In the genomic region with DNA sequence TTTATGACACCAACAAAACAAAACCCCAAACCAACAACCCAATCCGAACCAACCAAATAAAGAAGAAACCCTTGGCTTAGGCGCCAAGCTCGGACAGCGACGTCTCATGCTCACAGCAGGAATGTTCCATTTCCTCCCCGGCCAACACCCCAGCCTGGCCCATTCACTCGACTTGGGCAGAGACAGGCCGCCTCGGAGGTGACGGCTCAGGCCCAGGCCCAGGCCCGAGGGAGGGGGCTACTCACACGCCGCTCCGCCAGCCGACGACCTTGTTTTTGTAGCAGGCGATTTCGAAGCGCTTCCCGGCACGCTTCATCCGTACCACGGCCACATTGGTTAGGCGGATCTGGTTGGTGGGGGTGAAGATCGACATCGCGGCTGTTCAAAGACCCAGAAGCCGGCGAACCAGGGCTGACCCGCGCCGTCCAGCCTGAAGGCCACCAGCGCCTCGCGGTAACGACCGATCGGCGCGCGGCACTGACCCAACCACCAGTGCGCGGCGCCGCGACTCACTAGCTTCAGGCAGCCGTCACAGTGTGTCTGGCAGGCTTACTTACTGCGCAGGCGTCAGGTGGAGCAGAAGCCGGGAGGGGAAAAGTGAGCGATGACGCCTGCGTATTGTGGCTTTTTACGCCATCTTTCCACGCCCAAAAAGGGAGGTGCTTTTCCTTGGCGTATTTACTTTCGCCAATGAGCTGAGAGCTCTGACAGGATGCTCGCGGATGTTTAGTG, we compare ENCODE assay signal across 8 cellular contexts. TPM values are rescaled to one million over a fixed set of nuclear protein-coding genes. Genes with fewer than 3 reads are reported as not detected.
A peak's percentile ranks its signal among the peaks of the same experiment; 100 is the strongest.
DNase-seq lines count a peak whose midpoint lies in the region; ATAC-seq and TF ChIP-seq lines count a peak whose summit lies in the region.
"Not testable (repeated sequence)": the region's sequence is repeated elsewhere in the genome, so short reads cannot be mapped to it uniquely, and the experiment has no call there.

TSS of gene SBDS (minus strand) at position 542 of the 732 bp plus-strand sequence. CDS start at position 373, 169 bp downstream.

- ATAC-seq in GM21717 (IDR thresholded peaks at IDR 0.05; ENCODE audit: unreplicated experiment) = peak; percentile 57

- not testable (repeated sequence) for H3K27me3 ChIP-seq in mucosa of rectum (ENCODE audit: control insufficient read depth in 2 of 2, insufficient read depth in 2 of 2, low read length in 2 of 2)

- H3K9me3 Mint-ChIP-seq in activated T-cell treated with anti-CD3 and anti-CD28 coated beads, Interleukin-2, amount 50 U/mL, for 24 hours = not testable (repeated sequence)

- H3K27me3 Mint-ChIP-seq in activated T-cell treated with anti-CD3 and anti-CD28 coated beads, Interleukin-2, amount 50 U/mL, for 24 hours = not testable (repeated sequence)

- peak within 1 kb of the TSS; percentile 99 for H3K27ac Mint-ChIP-seq in activated T-cell treated with anti-CD3 and anti-CD28 coated beads, Interleukin-2, amount 50 U/mL, for 24 hours

- peak within 1 kb of the TSS; percentile 84 to 88 for H3K4me3 ChIP-seq in mucosa of rectum (ENCODE audit: low read length in 2 of 2)

- peak within 1 kb of the TSS; percentile 98 to 99 for H3K27ac ChIP-seq in mucosa of rectum (ENCODE audit: low read depth in 2 of 2, low read length in 2 of 2)

- H3K4me1 Mint-ChIP-seq in activated T-cell treated with anti-CD3 and anti-CD28 coated beads, Interleukin-2, amount 50 U/mL, for 24 hours (ENCODE audit: low read depth) = peaks cover 34% of the 10 kb centered on the region

- in situ Hi-C loops in KBM-7 (cut with MboI; ENCODE audit: low pct_unique_long_range_greater_than_20kb, low sequenced_read_pairs) = not testable (repeated sequence)

- H3K4me1 ChIP-seq in mucosa of rectum (ENCODE audit: control insufficient read depth in 2 of 2, insufficient read depth in 2 of 2, low read length in 2 of 2) = not testable (repeated sequence)

- TF ChIP-seq POLR2A in erythroblast (IDR thresholded peaks at IDR 0.05; ENCODE audit: low read length) = peak; percentile 88

- peaks cover 75% of the 10 kb centered on the region for H3K36me3 Mint-ChIP-seq in activated T-cell treated with anti-CD3 and anti-CD28 coated beads, Interleukin-2, amount 50 U/mL, for 24 hours (ENCODE audit: low read depth)

- H3K36me3 ChIP-seq in mucosa of rectum (ENCODE audit: control insufficient read depth in 2 of 2, insufficient read depth in 2 of 2, low read length in 2 of 2) = peaks cover 6 to 11% of the 10 kb centered on the region in 2 donors

- H3K4me3 Mint-ChIP-seq in activated T-cell treated with anti-CD3 and anti-CD28 coated beads, Interleukin-2, amount 50 U/mL, for 24 hours = peak within 1 kb of the TSS; percentile 99

- not testable (repeated sequence) for H3K9me3 ChIP-seq in mucosa of rectum (ENCODE audit: control insufficient read depth in 2 of 2, low read length in 2 of 2)

- DNase-seq in DMS153 treated with DMSO at 0.1 percent for 48 hours (lab: John Stamatoyannopoulos, UW; ENCODE audit: unreplicated experiment) (peak; percentile 93), KBM-7 (peak; percentile 99), erythroblast (lab: John Stamatoyannopoulos, UW) (peak; percentile 99)
- peak; percentile 90 for DNase-seq in activated T-cell treated with anti-CD3 and anti-CD28 coated beads, Interleukin-2, amount 50 U/mL, for 24 hours
- peak; percentile 93 for DNase-seq in stimulated activated CD8-positive, alpha-beta memory T cell treated with anti-CD3 and anti-CD28 coated beads, Interleukin-4, amount 100 ng/mL, for 48 hours

- H3K9ac ChIP-seq in mucosa of rectum (ENCODE audit: low read depth in 1 of 2, low read length in 2 of 2) = peak within 1 kb of the TSS; percentile 95 to 97

TF ChIP-seq in PFSK-1, 5 proteins besides CTCF, POLR2A, EP300 and RAD21:
- TF ChIP-seq SIN3A (IDR thresholded peaks at IDR 0.05; ENCODE audit: borderline replicate concordance, insufficient read depth, low read length) (peak; percentile 53; the same call in 1 of the 2 replicates), TAF1 (IDR thresholded peaks at IDR 0.05; ENCODE audit: borderline replicate concordance, insufficient read depth, low read length) (peak; percentile 75; the same call in 1 of the 2 replicates), POLR2AphosphoS5 (IDR thresholded peaks at IDR 0.05; ENCODE audit: low read depth, low read length) (peak; percentile 73)

RNA-seq across cellular contexts. Expression of gene SBDS, which starts in this region (rescaled TPM):
- polyA plus RNA-seq in PFSK-1 (2012; ENCODE audit: insufficient read length, low read depth) = 67.9 TPM

Comparison
In these comparisons a context has a peak if more than half of its experiments do, and no peak if none do; other contexts are left out.
1. Peak in every context shown above with its lines: DNase-seq, ATAC-seq, H3K4me3 ChIP-seq and H3K27ac ChIP-seq.